Comparison of ENCODE assay signal across 7 cellular contexts in genomic region chr2:97662895-97663625, GRCh38. TPM values are rescaled to one million over a fixed set of nuclear protein-coding genes. Genes with fewer than 3 reads are reported as not detected.
DNase-seq lines count a peak whose midpoint lies in the region; ATAC-seq and TF ChIP-seq lines count a peak whose summit lies in the region.

No MANE protein-coding gene starts in this region.

- H3K36me3 Mint-ChIP-seq in WTC11 = peaks cover 10% of the 10 kb centered on the region

- peak overlapping the region; percentile 67 to 75 for H3K4me3 ChIP-seq in cardiac fibroblast (replicated peaks in 1 of 2; ENCODE audit: low read depth in 2 of 2, low read length in 2 of 2)

- H3K9me3 Mint-ChIP-seq in WTC11 = no peaks in the 10 kb centered on the region; the same call in 1 of the 2 replicates

- CTCF ChIA-PET in WTC11 (lab: Charles Lee) = interaction anchor here (0.9 to 5.0 kb wide), 7 partner anchors 12 to 86 kb away, joined by 6 to 99 read pairs (median 13); partner anchors contain the start of gene COX5B

- ATAC-seq in GM18502 (IDR thresholded peaks at IDR 0.05; ENCODE audit: poor library complexity, unreplicated experiment) = peak; percentile 49
- peak; percentile 50 for ATAC-seq in HG02610 (IDR thresholded peaks at IDR 0.05; ENCODE audit: unreplicated experiment)
- ATAC-seq in WTC11 = peak; percentile 42

- peak overlapping the region; percentile 95 for H3K27ac Mint-ChIP-seq in WTC11

- POLR2A ChIA-PET in WTC11 (lab: Charles Lee) = interaction anchor here (0.7 to 2.7 kb wide), 5 partner anchors 11 to 86 kb away, joined by 3 to 23 read pairs (median 3); partner anchors contain the start of gene COX5B

- H3K27me3 Mint-ChIP-seq in WTC11 (ENCODE audit: low read depth) = no peaks in the 10 kb centered on the region

- H3K4me1 Mint-ChIP-seq in WTC11 = peaks cover 26% of the 10 kb centered on the region

- TF ChIP-seq CTCF in WTC11 (IDR thresholded peaks at IDR 0.05) = no peak
- TF ChIP-seq CTCF in cardiac fibroblast (IDR thresholded peaks at IDR 0.05; ENCODE audit: low read depth, low read length) = no peak

- DNase-seq in NCI-H1048 (lab: John Stamatoyannopoulos, UW) = peak; percentile 13
- DNase-seq in WTC11 (ENCODE audit: low spot score) = peak; percentile 72
- peak; percentile 78 to 93 for DNase-seq in cardiac fibroblast (ENCODE audit: low read depth in 2 of 2)
- peak; percentile 85 for DNase-seq in iris pigment epithelial cell (ENCODE audit: low read depth)
- DNase-seq in stimulated activated CD4-positive, alpha-beta T cell treated with anti-CD3 and anti-CD28 coated beads, Interleukin-12 subunit alpha, Interleukin-12 subunit beta, amount 100 ng/mL, for 4 hours = peak; percentile 71

- H3K4me3 Mint-ChIP-seq in WTC11 = peak overlapping the region; percentile 93

TF ChIP-seq in WTC11, 78 proteins besides CTCF, POLR2A, EP300 and RAD21:
- TF ChIP-seq ZNF281 (CRISPR knock-in tag; IDR thresholded peaks at IDR 0.05) (no peak), GABPB1 (CRISPR knock-in tag; IDR thresholded peaks at IDR 0.05) (peak; percentile 57; the same call in 1 of the 2 replicates)
TF ChIP-seq in WTC11: peak in this region for 1.

RNA-seq across cellular contexts. Expression of gene ACTR1B, which starts 0.8 kb away (rescaled TPM):
- total RNA-seq in WTC11 (2021) = 58.2 to 71.8 TPM (median 70.4 TPM) in 3 replicates

RNA-seq across cellular contexts. Expression of gene C2orf92, which starts 6.5 kb away (rescaled TPM):
- 5.2 to 7.9 TPM (median 6.9 TPM) in 3 replicates for total RNA-seq in WTC11 (2021)

RNA-seq across cellular contexts. Expression of gene COX5B, which starts 17.2 kb away (rescaled TPM):
- total RNA-seq in WTC11 (2021) = 317 to 346 TPM (median 331 TPM) in 3 replicates

RNA-seq across cellular contexts. Expression of gene ZAP70, which starts 50.3 kb away (rescaled TPM):
- 0.61 to 0.73 TPM (median 0.64 TPM) in 3 replicates for total RNA-seq in WTC11 (2021)

Comparison
In these comparisons a context has a peak if more than half of its experiments do, and no peak if none do; other contexts are left out.
1. Peak in every context shown above with its lines: DNase-seq, ATAC-seq and H3K4me3 ChIP-seq.
2. DNase-seq: peak in every context shown above with its lines; median percentile 86 in cardiac fibroblast; 85 in iris pigment epithelial cell; 72 in WTC11; 71 in stimulated activated CD4-positive, alpha-beta T cell treated with anti-CD3 and anti-CD28 coated beads, Interleukin-12 subunit alpha, Interleukin-12 subunit beta, amount 100 ng/mL, for 4 hours; 13 in NCI-H1048.